17 cellular contexts compared by ENCODE assay signal in genomic region chr7:121932768-121933167, GRCh38. TPM values are rescaled to one million over a fixed set of nuclear protein-coding genes. Genes with fewer than 3 reads are reported as not detected.
DNase-seq lines count a peak whose midpoint lies in the region; ATAC-seq and TF ChIP-seq lines count a peak whose summit lies in the region.
"Had no signal": no experiment of that assay in that cellular context is flagged by ENCODE, and none has a peak within 500 bp of the region (broad histone marks: within the 10 kb centered on the region; RNA-seq: fewer than 3 reads in every experiment).

No MANE protein-coding gene starts in this region.

- H3K9me3 ChIP-seq in H9 (ENCODE audit: control insufficient read depth, low read depth, low read length) (no peaks in the 10 kb centered on the region), left lung (no peaks in the 10 kb centered on the region)

- H3K9ac ChIP-seq in H9 (ENCODE audit: extremely low read depth, insufficient read length, low read length): no peak overlapping the region

- H3K36me3 ChIP-seq in left lung: no peaks in the 10 kb centered on the region

- no peak overlapping the region for H4K8ac ChIP-seq in H9 (replicated peaks; ENCODE audit: insufficient read length, low read depth, low read length)

- no peak overlapping the region for H2BK15ac ChIP-seq in H9 (ENCODE audit: low read depth, low read length)

- H3K27me3 ChIP-seq in H9 (ENCODE audit: insufficient read depth, low read length): no peaks in the 10 kb centered on the region
- no peaks in the 10 kb centered on the region for H3K27me3 ChIP-seq in left lung

- no peaks in the 10 kb centered on the region for H3K79me2 ChIP-seq in H9 (ENCODE audit: insufficient read depth, low read length)

- no CpG with 5 or more reads among the region's 1 CpG for WGBS in H9 (ENCODE audit: extremely low coverage, insufficient read length, low lambda C conversion rate)

- no peak overlapping the region for H2AFZ ChIP-seq in H9 (ENCODE audit: low read length)

- H3K36me3 Mint-ChIP-seq in H9 (ENCODE audit: insufficient read depth in 1 of 3, low read depth in 3 of 3): peaks cover 16 to 35% (median 18%) of the 10 kb centered on the region in 3 experiments; a peak in 6 of 7 replicates
- H3K36me3 Mint-ChIP-seq in neural crest cell (ENCODE audit: low read depth): peaks cover 17% of the 10 kb centered on the region
- H3K36me3 Mint-ChIP-seq: CD8-positive, alpha-beta T cell; IgD-negative memory B cell had no signal

- TF ChIP-seq CTCF in H9 (conservative IDR thresholded peaks at IDR 0.05) (no peak), epithelial cell of esophagus (IDR thresholded peaks at IDR 0.05; ENCODE audit: insufficient read depth, low read depth, low read length, missing control alignments) (no peak), neural crest cell (conservative IDR thresholded peaks at IDR 0.05) (no peak), left lung (IDR thresholded peaks at IDR 0.05) (no peak)

- H2BK120ac ChIP-seq in H9 (ENCODE audit: low read depth, low read length, poor library complexity, severe bottlenecking): no peak overlapping the region

- no peaks in the 10 kb centered on the region for H3K79me1 ChIP-seq in H9 (ENCODE audit: insufficient read depth, low read depth, low read length, poor library complexity, severe bottlenecking)

- ATAC-seq in left lung: no peak
- ATAC-seq: CD8-positive, alpha-beta T cell had no signal

- no peak overlapping the region for H3K4me2 ChIP-seq in H9 (ENCODE audit: insufficient read depth, insufficient read length, low read length)

- H3K23ac ChIP-seq in H9 (ENCODE audit: insufficient read length, low read depth, low read length): no peak overlapping the region

- H4K91ac ChIP-seq in H9 (ENCODE audit: insufficient read length, low read depth, low read length): no peak overlapping the region

- H3K27ac ChIP-seq in H9 (ENCODE audit: insufficient read length, low read depth, low read length): no peak overlapping the region
- no peak overlapping the region for H3K27ac ChIP-seq in left lung
- H3K27ac ChIP-seq: HL-60 had no signal

- no peak overlapping the region for H4K5ac ChIP-seq in H9 (ENCODE audit: insufficient read length, low read depth, low read length)

- no peak for DNase-seq in H9
- DNase-seq in NCI-H69 (lab: John Stamatoyannopoulos, UW): peak; percentile 93
- peak; percentile 30 for DNase-seq in epithelial cell of esophagus (ENCODE audit: low read depth)
- no peak for DNase-seq in neural crest cell (ENCODE audit: low read depth, low spot score)
- DNase-seq in left lung: no peak
- no peak for DNase-seq in Ammon's horn (ENCODE audit: low spot score)
- DNase-seq in HUDEP-2 (lab: John Stamatoyannopoulos, UW; ENCODE audit: unreplicated experiment in 76 of 76): no peak
- DNase-seq: ACHN; C1 segment of cervical spinal cord; CD8-positive, alpha-beta T cell; COR-L47; DND-41; GDM1 had no signal

- H3K4me3 ChIP-seq in epithelial cell of esophagus (ENCODE audit: low read length): no peak overlapping the region
- H3K4me3 ChIP-seq in left lung: no peak overlapping the region

- H4K20me1 ChIP-seq in H9 (ENCODE audit: control insufficient read depth, insufficient read depth, insufficient read length): no peaks in the 10 kb centered on the region

- H3K4me3 Mint-ChIP-seq in H9 (no peak overlapping the region), neural crest cell (peak overlapping the region; percentile 24)
- H3K4me3 Mint-ChIP-seq: B cell; CD8-positive, alpha-beta T cell; IgD-negative memory B cell had no signal

- no peak overlapping the region for H3K18ac ChIP-seq in H9 (ENCODE audit: insufficient read length, low read depth, low read length)

- H3K4me1 Mint-ChIP-seq in H9 (peaks cover 47 to 52% of the 10 kb centered on the region in 2 experiments), neural crest cell (peaks cover 68% of the 10 kb centered on the region)
- H3K4me1 Mint-ChIP-seq: B cell, IgD-negative memory B cell had no signal

- H3K56ac ChIP-seq in H9 (ENCODE audit: insufficient read length, low read depth, low read length): no peak overlapping the region

- H3K23me2 ChIP-seq in H9 (ENCODE audit: insufficient read length, low read depth, low read length, poor library complexity, severe bottlenecking): no peaks in the 10 kb centered on the region

- H3K9me3 Mint-ChIP-seq in H9 (no peaks in the 10 kb centered on the region), neural crest cell (no peaks in the 10 kb centered on the region)
- H3K9me3 Mint-ChIP-seq: CD8-positive, alpha-beta T cell had no signal

- H2BK12ac ChIP-seq in H9 (ENCODE audit: insufficient read length, low read depth, low read length): no peak overlapping the region

- H3K4ac ChIP-seq in H9 (ENCODE audit: low read depth, low read length): no peak overlapping the region

- H3K4me1 ChIP-seq in H9 (ENCODE audit: insufficient read depth, low read length) (peaks cover 12% of the 10 kb centered on the region; the same call in 1 of the 2 replicates), left lung (no peaks in the 10 kb centered on the region)

- no peak overlapping the region for H3K14ac ChIP-seq in H9 (ENCODE audit: insufficient read depth, low read length)

- H3K27ac Mint-ChIP-seq in H9 (peak overlapping the region in 2 of 3 experiments; percentile 78 to 95; a peak in 4 of 7 replicates), neural crest cell (ENCODE audit: unreplicated experiment) (peak overlapping the region; percentile 59)
- H3K27ac Mint-ChIP-seq: B cell; CD8-positive, alpha-beta T cell; IgD-negative memory B cell had no signal

- H2BK5ac ChIP-seq in H9 (ENCODE audit: insufficient read length, low read length): no peak overlapping the region

- H2BK20ac ChIP-seq in H9 (ENCODE audit: low read depth, low read length, poor library complexity, severe bottlenecking): no peak overlapping the region

- no peak overlapping the region for H2AK5ac ChIP-seq in H9 (ENCODE audit: insufficient read length, low read length)

- intact Hi-C loops in left lung (cut with DNase I): no loop called here

- no peak overlapping the region for H3T11ph ChIP-seq in H9 (ENCODE audit: low read length)

- H3K27me3 Mint-ChIP-seq in H9 (ENCODE audit: low read depth) (no peaks in the 10 kb centered on the region), neural crest cell (ENCODE audit: low read depth) (no peaks in the 10 kb centered on the region)
- H3K27me3 Mint-ChIP-seq: B cell, IgD-negative memory B cell had no signal

RNA-seq across cellular contexts. Expression of gene PTPRZ1, which starts 59.8 kb away (rescaled TPM):
- 69.5 and 74.2 TPM in 2 replicates for total RNA-seq in H9 (2021)
- total RNA-seq in neural crest cell: 202 and 207 TPM in 2 replicates
- under 1 TPM; 0.55 to 0.84 TPM for total RNA-seq in left lung
- total RNA-seq: A172; B cell; CD8-positive, alpha-beta T cell had no signal

Comparison
In these comparisons a context has a peak if more than half of its experiments do, and no peak if none do; other contexts are left out.
1. DNase-seq: peak in NCI-H69 (single experiment) and epithelial cell of esophagus (single experiment); none in H9 (single experiment), neural crest cell (single experiment), left lung (0 of 2), Ammon's horn (single experiment) and HUDEP-2 (0 of 76).
2. RNA of gene PTPRZ1, which starts 59.8 kb away (total RNA-seq): 202 to 207 TPM in neural crest cell and 69.5 to 74.2 TPM in H9; 0.55 to 0.84 TPM in left lung; every median in the first group is over 10 times any median in the second.